Comparison of ENCODE assay signal across 8 cellular contexts in the genomic region with DNA sequence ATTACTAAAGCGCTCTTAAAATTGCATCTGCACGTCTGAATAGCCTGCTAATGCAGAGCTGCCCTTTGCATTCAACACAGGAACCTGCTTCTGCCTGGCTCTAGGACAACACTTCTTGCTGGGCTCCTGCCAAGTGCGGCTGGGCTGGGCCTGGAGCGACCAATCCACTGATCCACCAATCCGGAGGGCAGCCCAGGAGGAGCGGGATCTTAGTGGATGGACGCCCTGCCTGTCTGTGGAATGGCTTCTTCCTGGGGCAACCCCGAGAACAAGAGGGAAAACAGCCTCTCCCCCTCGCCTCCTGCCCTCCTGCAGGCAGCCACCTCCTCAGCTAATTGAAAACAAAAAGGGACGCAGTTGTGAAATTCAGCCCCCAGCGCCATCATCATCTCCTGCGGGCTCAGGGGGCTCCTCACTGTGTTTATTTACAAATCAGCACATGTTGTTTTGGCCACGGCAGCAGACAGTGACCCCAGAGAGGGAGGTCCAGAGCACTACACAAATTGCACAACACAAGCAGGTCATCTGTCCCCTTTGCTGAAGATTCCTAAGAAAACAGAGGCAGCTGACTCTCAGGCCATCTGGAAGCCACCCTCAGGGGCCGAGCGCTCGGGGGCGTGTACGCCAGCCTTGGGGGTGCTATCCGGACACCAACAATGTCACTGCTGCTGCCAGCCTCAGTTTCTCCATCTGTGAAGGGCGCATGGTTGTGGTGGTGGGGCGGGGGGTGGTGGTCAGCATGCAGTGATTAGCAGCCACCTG. TPM values are rescaled to one million over a fixed set of nuclear protein-coding genes. Genes with fewer than 3 reads are reported as not detected.
DNase-seq lines count a peak whose midpoint lies in the region; ATAC-seq and TF ChIP-seq lines count a peak whose summit lies in the region.

No MANE protein-coding gene starts in this region.

- peak overlapping the region; percentile 8; the same call in 1 of the 2 replicates for H4K5ac ChIP-seq in IMR-90 (ENCODE audit: low read depth, low read length)

- no peaks in the 10 kb centered on the region for H3K36me3 ChIP-seq in IMR-90 (ENCODE audit: control insufficient read depth, insufficient read depth, low read length)
- H3K36me3 ChIP-seq in thoracic aorta = no peaks in the 10 kb centered on the region

- H2BK15ac ChIP-seq in IMR-90 (ENCODE audit: low read depth, low read length) = no peak overlapping the region

- H3K9ac ChIP-seq in IMR-90 (ENCODE audit: low read depth, low read length) = no peak overlapping the region

- DNase-seq in IMR-90 = peak; percentile 86
- DNase-seq in SHP77 (lab: John Stamatoyannopoulos, UW) = peak; percentile 94 to 96
- DNase-seq in epithelial cell of esophagus (ENCODE audit: low read depth) = peak; percentile 48
- DNase-seq in lung microvascular endothelial cell (ENCODE audit: low read depth in 2 of 2) = peak; percentile 95 to 97
- DNase-seq in thoracic aorta (ENCODE audit: low spot score) = peak; percentile 84
- DNase-seq in activated CD8-positive, alpha-beta memory T cell treated with anti-CD3 and anti-CD28 coated beads for 24 hours = no peak

- 3% methylated on average over 3 of the region's 21 CpGs; no CpG with 5 or more reads in 1 of the 2 experiments for whole genome bisulfite sequencing in IMR-90 (ENCODE audit: extremely low coverage in 2 of 2, insufficient read length in 1 of 2), 2 experiments

- peak overlapping the region; percentile 26 for H2AK9ac ChIP-seq in IMR-90 (replicated peaks; ENCODE audit: low read depth, low read length, poor library complexity)

- H2AK5ac ChIP-seq in IMR-90 (ENCODE audit: low read depth, low read length) = no peak overlapping the region

- BruUV-seq in IMR-90 (replicated peaks; lab: Mats Ljungman, UMichigan) = no TSS peak

- peak overlapping the region; percentile 47; the same call in 1 of the 2 replicates for H3K4me2 ChIP-seq in IMR-90 (ENCODE audit: low read depth, low read length)

- H3K4me3 ChIP-seq in IMR-90 (ENCODE audit: insufficient read depth, low read depth, low read length) (peak overlapping the region; percentile 25), epithelial cell of esophagus (ENCODE audit: low read length) (no peak overlapping the region), thoracic aorta (peak overlapping the region; percentile 81)

- no peak overlapping the region for H2BK5ac ChIP-seq in IMR-90 (ENCODE audit: low read depth, low read length, poor library complexity, severe bottlenecking)

- H3K4ac ChIP-seq in IMR-90 (ENCODE audit: low read depth, low read length) = no peak overlapping the region

- H2AFZ ChIP-seq in IMR-90 (replicated peaks; ENCODE audit: low read length, poor library complexity) = peak overlapping the region; percentile 84

- no peak overlapping the region for H3K56ac ChIP-seq in IMR-90 (ENCODE audit: extremely low read depth, insufficient read depth, low read length)

- ATAC-seq in IMR-90 (ENCODE audit: low read depth) (peak; percentile 100), thoracic aorta (ENCODE audit: insufficient number of reproducible peaks, low FRiP score, low read depth) (peak; percentile 89), GM18517 (IDR thresholded peaks at IDR 0.05; ENCODE audit: unreplicated experiment) (no peak), HG03039 (IDR thresholded peaks at IDR 0.05; ENCODE audit: unreplicated experiment) (no peak)

- no peak for TF ChIP-seq CTCF in IMR-90 (conservative IDR thresholded peaks at IDR 0.05; ENCODE audit: low read depth, low read length)
- TF ChIP-seq CTCF in epithelial cell of esophagus (IDR thresholded peaks at IDR 0.05; ENCODE audit: insufficient read depth, low read depth, low read length, missing control alignments) = no peak
- no peak for TF ChIP-seq CTCF in thoracic aorta (IDR thresholded peaks at IDR 0.05)

- CTCF ChIA-PET in IMR-90 (lab: Yijun Ruan, JAX) = no interaction called here

- POLR2A ChIA-PET in IMR-90 (lab: Charles Lee; ENCODE audit: unreplicated experiment) = no interaction called here

- TF ChIP-seq RAD21 in IMR-90 (IDR thresholded peaks at IDR 0.05; ENCODE audit: low read length) = no peak

- intact Hi-C loops in IMR-90 (cut with micrococcal nuclease) = no loop called here

- H3K9me3 ChIP-seq in IMR-90 (ENCODE audit: control insufficient read depth, insufficient read depth, low read length) (no peaks in the 10 kb centered on the region), thoracic aorta (no peaks in the 10 kb centered on the region)

- no peak overlapping the region for H3K18ac ChIP-seq in IMR-90 (ENCODE audit: low read depth, low read length)

- peak overlapping the region; percentile 42 to 70; a peak in 1 of 4 replicates for H4K8ac ChIP-seq in IMR-90 (ENCODE audit: low read depth in 2 of 2, low read length in 2 of 2)

- H3K23ac ChIP-seq in IMR-90 (ENCODE audit: low read depth, low read length) = no peak overlapping the region

- H3K27me3 ChIP-seq in IMR-90 (ENCODE audit: control insufficient read depth, insufficient read depth, low read length) = peaks cover 2% of the 10 kb centered on the region; the same call in 1 of the 2 replicates
- no peaks in the 10 kb centered on the region for H3K27me3 ChIP-seq in thoracic aorta (replicated peaks; ENCODE audit: insufficient read depth)

- dilution Hi-C loops in IMR-90 (cut with HindIII; ENCODE audit: low sequenced_read_pairs, unreplicated experiment) = no loop called here

- H4K91ac ChIP-seq in IMR-90 (ENCODE audit: insufficient read depth, low read depth, low read length) = no peak overlapping the region

- H2BK20ac ChIP-seq in IMR-90 (ENCODE audit: low read depth, low read length) = no peak overlapping the region

- no peaks in the 10 kb centered on the region; the same call in 1 of the 2 replicates for H3K4me1 ChIP-seq in IMR-90 (ENCODE audit: control insufficient read depth, insufficient read depth, low read length)
- peaks cover 7 to 18% of the 10 kb centered on the region in 2 donors for H3K4me1 ChIP-seq in thoracic aorta (ENCODE audit: control insufficient read depth in 1 of 2, low read depth in 2 of 2)

- no peak overlapping the region for H2BK120ac ChIP-seq in IMR-90 (ENCODE audit: low read depth, low read length)

- H3K27ac ChIP-seq in IMR-90 (ENCODE audit: insufficient read depth, low read length) (no peak overlapping the region), thoracic aorta (peak overlapping the region in 1 of 2 donors; percentile 18)

- no peaks in the 10 kb centered on the region for H4K20me1 ChIP-seq in IMR-90 (ENCODE audit: insufficient read depth, low read length)

- in situ Hi-C loops in IMR-90 (cut with MboI; ENCODE audit: low sequenced_read_pairs) = no loop called here

- no peak for TF ChIP-seq POLR2A in IMR-90 (IDR thresholded peaks at IDR 0.05; ENCODE audit: low read depth, low read length)

- no peaks in the 10 kb centered on the region for H3K79me1 ChIP-seq in IMR-90 (ENCODE audit: low read depth in 1 of 2, low read length in 2 of 2)

- H3K14ac ChIP-seq in IMR-90 (replicated peaks; ENCODE audit: low read depth, low read length) = no peak overlapping the region

- no peaks in the 10 kb centered on the region for H3K9me1 ChIP-seq in IMR-90 (ENCODE audit: insufficient read depth, low read length)

TF ChIP-seq in IMR-90, 13 proteins besides CTCF, POLR2A, EP300 and RAD21:
- TF ChIP-seq, protein P1, sequence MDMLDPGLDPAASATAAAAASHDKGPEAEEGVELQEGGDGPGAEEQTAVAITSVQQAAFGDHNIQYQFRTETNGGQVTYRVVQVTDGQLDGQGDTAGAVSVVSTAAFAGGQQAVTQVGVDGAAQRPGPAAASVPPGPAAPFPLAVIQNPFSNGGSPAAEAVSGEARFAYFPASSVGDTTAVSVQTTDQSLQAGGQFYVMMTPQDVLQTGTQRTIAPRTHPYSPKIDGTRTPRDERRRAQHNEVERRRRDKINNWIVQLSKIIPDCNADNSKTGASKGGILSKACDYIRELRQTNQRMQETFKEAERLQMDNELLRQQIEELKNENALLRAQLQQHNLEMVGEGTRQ (IDR thresholded peaks at IDR 0.05; ENCODE audit: low read depth, low read length) = no peak
- TF ChIP-seq CEBPB (IDR thresholded peaks at IDR 0.05; ENCODE audit: low read depth, low read length) (no peak; the same call in 1 of the 2 replicates), FOS (IDR thresholded peaks at IDR 0.05; ENCODE audit: low read depth, low read length) (peak; percentile 33; the same call in 1 of the 2 replicates), MAFK (IDR thresholded peaks at IDR 0.05; ENCODE audit: low read depth, low read length) (no peak)

RNA-seq across cellular contexts. Expression of a gene that starts 57.3 kb away (rescaled TPM):
- not detected in 2 replicates for total RNA-seq in IMR-90 (2012; rRNA removed)
- 0.15 and 0.30 TPM in 2 replicates for polyA plus RNA-seq in IMR-90 (2012; rRNA removed)
- polyA plus RNA-seq in IMR-90 (2012; cell fraction: cytosol; rRNA removed) = 0.56 and 1.0 TPM in 2 replicates
- 0.56 and 1.8 TPM in 2 replicates for polyA plus RNA-seq in IMR-90 (2012; cell fraction: nucleus; rRNA removed; ENCODE audit: low replicate concordance)
- under 0.01 TPM in 1 of 2 replicates, not detected in the other for total RNA-seq in lung microvascular endothelial cell
- total RNA-seq in thoracic aorta = 10 to 100 TPM in 1 of 2 donors, 1 to 10 TPM in 1; 5.8 to 19.3 TPM

Comparison
In these comparisons a context has a peak if more than half of its experiments do, and no peak if none do; other contexts are left out.
1. ATAC-seq: peak in IMR-90 (single experiment) and thoracic aorta (single experiment); none in GM18517 (single experiment) and HG03039 (single experiment).